ENCODE assay signal across 1 cellular context in genomic region chrX:125398959-125399440, GRCh38.
TF ChIP-seq lines count a peak whose summit lies in the region.

No MANE protein-coding gene starts in this region.

TF ChIP-seq in K562, 482 proteins besides CTCF, POLR2A, EP300 and RAD21 (continued from another document and continues in another):
- TF ChIP-seq AFF1 (IDR thresholded peaks at IDR 0.05; ENCODE audit: low read depth in 1 of 2, partially characterized antibody in 2 of 2): peak; percentile 16 to 61
- TF ChIP-seq ATF1 (CRISPR knock-in tag; IDR thresholded peaks at IDR 0.05): no peak
- TF ChIP-seq ATF1 (tag; IDR thresholded peaks at IDR 0.05): peak; percentile 47; the same call in 1 of the 2 replicates
- TF ChIP-seq HNRNPH1 (optimal IDR thresholded peaks at IDR 0.05; ENCODE audit: low read depth, low read length): no peak
- peak; percentile 64; the same call in 1 of the 2 replicates for TF ChIP-seq CXXC5 (CRISPR knock-in tag; IDR thresholded peaks at IDR 0.05)
- TF ChIP-seq ZNF408 (CRISPR knock-in tag; IDR thresholded peaks at IDR 0.05; ENCODE audit: low read depth): no peak
- TF ChIP-seq BRD4 (IDR thresholded peaks at IDR 0.05): no peak
- TF ChIP-seq NCOA2 (IDR thresholded peaks at IDR 0.05; ENCODE audit: partially characterized antibody in 2 of 2): peak in 1 of 2 experiments; percentile 51
- TF ChIP-seq ZNF639 (CRISPR knock-in tag; conservative IDR thresholded peaks at IDR 0.05 in 1 of 2, IDR thresholded peaks at IDR 0.05 in 1 of 2): peak in 1 of 2 experiments; percentile 76; a peak in 1 of 4 replicates
- TF ChIP-seq ZNF707 (CRISPR knock-in tag; conservative IDR thresholded peaks at IDR 0.05): no peak
- 0 out of 2 replicates have a peak, but pooled peaks have one; percentile 31 for TF ChIP-seq NCOA6 (IDR thresholded peaks at IDR 0.05)
- TF ChIP-seq FOSL1 (tag; conservative IDR thresholded peaks at IDR 0.05): peak; percentile 53
- no peak for TF ChIP-seq ZNF584 (CRISPR knock-in tag; IDR thresholded peaks at IDR 0.05; ENCODE audit: low read depth)
- TF ChIP-seq GTF2E2 (tag; IDR thresholded peaks at IDR 0.05): no peak
- peak; percentile 31; the same call in 1 of the 2 replicates for TF ChIP-seq HLTF (IDR thresholded peaks at IDR 0.05)
- TF ChIP-seq LEF1 (IDR thresholded peaks at IDR 0.05): peak; percentile 98
- TF ChIP-seq CC2D1A (IDR thresholded peaks at IDR 0.05): peak; percentile 51; the same call in 1 of the 2 replicates
- no peak for TF ChIP-seq THAP12 (CRISPR knock-in tag; IDR thresholded peaks at IDR 0.05)
- TF ChIP-seq NEUROD1 (IDR thresholded peaks at IDR 0.05; ENCODE audit: borderline replicate concordance, low read depth, low read length, partially characterized antibody): peak; percentile 61
- peak; percentile 89 for TF ChIP-seq KLF16 (IDR thresholded peaks at IDR 0.05)
- TF ChIP-seq NR2C1 (IDR thresholded peaks at IDR 0.05): no peak
- TF ChIP-seq NR2C1 (tag; IDR thresholded peaks at IDR 0.05): peak; percentile 63
- peak; percentile 51; the same call in 1 of the 2 replicates for TF ChIP-seq ZNF589 (CRISPR knock-in tag; IDR thresholded peaks at IDR 0.05; ENCODE audit: low read depth)
- TF ChIP-seq HOXB6 (CRISPR knock-in tag; IDR thresholded peaks at IDR 0.05; ENCODE audit: borderline replicate concordance): no peak
- peak; percentile 23 for TF ChIP-seq PRDM10 (IDR thresholded peaks at IDR 0.05; ENCODE audit: partially characterized antibody)
- TF ChIP-seq ZNF445 (CRISPR knock-in tag; IDR thresholded peaks at IDR 0.05; ENCODE audit: low read depth): no peak
- TF ChIP-seq MNT (conservative IDR thresholded peaks at IDR 0.05): peak in 1 of 2 experiments; percentile 47; a peak in 2 of 4 replicates
- TF ChIP-seq NRF1 (conservative IDR thresholded peaks at IDR 0.05 in 1 of 2, IDR thresholded peaks at IDR 0.05 in 1 of 2): peak in 1 of 2 experiments; percentile 9; a peak in 1 of 4 replicates
- TF ChIP-seq CREB3 (tag; conservative IDR thresholded peaks at IDR 0.05; ENCODE audit: low read depth): 0 out of 2 replicates have a peak, but pooled peaks have one; percentile 60
- TF ChIP-seq DPF2 (IDR thresholded peaks at IDR 0.05): peak; percentile 94
- no peak for TF ChIP-seq PRPF4 (IDR thresholded peaks at IDR 0.05; ENCODE audit: insufficient read depth, low read depth, low read length, poor library complexity, severe bottlenecking)
- TF ChIP-seq SMARCC2 (IDR thresholded peaks at IDR 0.05; ENCODE audit: low read depth): peak; percentile 39; the same call in 1 of the 2 replicates
- peak; percentile 87; the same call in 1 of the 2 replicates for TF ChIP-seq CHAMP1 (IDR thresholded peaks at IDR 0.05)
- peak; percentile 92 for TF ChIP-seq NCOR1 (IDR thresholded peaks at IDR 0.05)
